Comparison of ENCODE assay signal across 17 cellular contexts in the genomic region with DNA sequence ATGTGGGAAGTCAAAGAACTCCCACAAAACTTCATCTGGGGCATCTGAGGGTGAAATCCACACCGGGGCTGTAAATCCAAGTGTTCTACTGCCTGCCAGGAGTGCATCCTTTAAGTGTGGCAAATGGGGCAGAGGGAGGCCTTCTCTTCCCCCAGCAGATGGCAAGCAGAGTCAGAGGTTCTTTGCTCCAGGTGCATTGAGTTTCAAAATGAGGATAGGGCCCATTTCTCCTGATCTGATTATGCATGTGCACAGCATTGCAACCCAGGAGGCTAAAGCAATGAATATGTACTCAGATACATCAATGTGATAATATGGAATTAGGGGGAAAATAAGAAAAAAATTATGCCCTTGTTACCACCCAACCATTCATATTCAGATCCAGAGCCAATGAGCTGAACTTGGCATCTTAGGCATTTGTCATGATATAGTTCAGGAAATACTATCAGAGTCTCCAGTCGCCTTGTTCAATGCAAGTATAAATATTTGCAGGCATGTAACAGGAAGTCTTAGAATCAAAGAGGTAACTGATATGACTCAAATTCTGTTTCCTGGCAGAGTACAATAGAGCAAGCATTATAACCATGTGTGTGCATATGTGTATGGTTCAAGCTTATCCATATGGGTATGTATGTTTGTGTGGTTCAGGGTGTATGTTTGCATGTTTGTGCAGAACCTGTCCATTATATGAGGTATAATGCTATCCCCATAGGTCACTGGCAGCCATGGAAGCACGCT.
"Had no signal": no experiment of that assay in that cellular context is flagged by ENCODE, and none has a peak within 500 bp of the region (broad histone marks: within the 10 kb centered on the region; RNA-seq: fewer than 3 reads in every experiment).

No MANE protein-coding gene starts in this region.

- H3K4me3 ChIP-seq: cardiac muscle cell, lung had no signal

- DNase-seq: activated T-cell treated with anti-CD3 and anti-CD28 coated beads for 4 hours; amniotic stem cell; effector memory CD4-positive, alpha-beta T cell; hippocampal formation; islet precursor cell; stimulated activated CD4-positive, alpha-beta T cell treated with anti-CD3 and anti-CD28 coated beads, Interleukin-4, amount 100 ng/mL, for 24 hours; T-cell; T1000 had no signal

- H3K4me1 Mint-ChIP-seq: stimulated activated memory B cell treated with anti-CD40 and anti-IgM and Interleukin-4, amounts not matched to agents 10 μg/mL and 1 μg/mL and 100 μg/mL, for 72 hours had no signal

- H3K27me3 Mint-ChIP-seq: activated naive CD8-positive, alpha-beta T cell; dendritic cell treated with granulocyte-macrophage colony-stimulating factor and Interleukin-4, amounts not matched to agents 40 ng/mL and 50 ng/mL, for 4 days; natural killer cell treated with Interleukin-12 subunit alpha and Interleukin-12 subunit beta and Interleukin-15 and Interleukin-18, amount 100 ng/mL, for 72 hours; stimulated activated memory B cell treated with anti-CD40 and anti-IgM and Interleukin-4, amounts not matched to agents 10 μg/mL and 1 μg/mL and 100 μg/mL, for 72 hours had no signal

- H3K36me3 ChIP-seq: cardiac muscle cell had no signal

- H3K9me3 Mint-ChIP-seq: dendritic cell treated with granulocyte-macrophage colony-stimulating factor and Interleukin-4, amounts not matched to agents 40 ng/mL and 50 ng/mL, for 4 days; stimulated activated memory B cell treated with anti-CD40 and anti-IgM and Interleukin-4, amounts not matched to agents 10 μg/mL and 1 μg/mL and 100 μg/mL, for 72 hours; T-cell had no signal

- ATAC-seq: activated CD4-positive, CD25-positive, alpha-beta regulatory T cell treated with anti-CD3 and anti-CD28 coated beads, Interleukin-2, amount 50 U/mL, for 24 hours; left lobe of liver; natural killer cell treated with Interleukin-12 subunit alpha and Interleukin-12 subunit beta and Interleukin-15 and Interleukin-18, amount 100 ng/mL, for 72 hours; sciatic nerve; stimulated activated memory B cell treated with anti-CD40 and anti-IgM and Interleukin-4, amounts not matched to agents 10 μg/mL and 1 μg/mL and 100 μg/mL, for 72 hours had no signal

- H3K36me3 Mint-ChIP-seq: activated naive CD8-positive, alpha-beta T cell; natural killer cell treated with Interleukin-12 subunit alpha and Interleukin-12 subunit beta and Interleukin-15 and Interleukin-18, amount 100 ng/mL, for 72 hours; stimulated activated memory B cell treated with anti-CD40 and anti-IgM and Interleukin-4, amounts not matched to agents 10 μg/mL and 1 μg/mL and 100 μg/mL, for 72 hours; T-cell had no signal

- H3K4me3 Mint-ChIP-seq: activated naive CD8-positive, alpha-beta T cell; dendritic cell treated with granulocyte-macrophage colony-stimulating factor and Interleukin-4, amounts not matched to agents 40 ng/mL and 50 ng/mL, for 4 days; natural killer cell treated with Interleukin-12 subunit alpha and Interleukin-12 subunit beta and Interleukin-15 and Interleukin-18, amount 100 ng/mL, for 72 hours; stimulated activated memory B cell treated with anti-CD40 and anti-IgM and Interleukin-4, amounts not matched to agents 10 μg/mL and 1 μg/mL and 100 μg/mL, for 72 hours; T-cell had no signal

- H3K27ac Mint-ChIP-seq: activated naive CD8-positive, alpha-beta T cell; dendritic cell treated with granulocyte-macrophage colony-stimulating factor and Interleukin-4, amounts not matched to agents 40 ng/mL and 50 ng/mL, for 4 days; natural killer cell treated with Interleukin-12 subunit alpha and Interleukin-12 subunit beta and Interleukin-15 and Interleukin-18, amount 100 ng/mL, for 72 hours; stimulated activated memory B cell treated with anti-CD40 and anti-IgM and Interleukin-4, amounts not matched to agents 10 μg/mL and 1 μg/mL and 100 μg/mL, for 72 hours; T-cell had no signal
